Comparison of ENCODE assay signal across 1 cellular context in the genomic region with DNA sequence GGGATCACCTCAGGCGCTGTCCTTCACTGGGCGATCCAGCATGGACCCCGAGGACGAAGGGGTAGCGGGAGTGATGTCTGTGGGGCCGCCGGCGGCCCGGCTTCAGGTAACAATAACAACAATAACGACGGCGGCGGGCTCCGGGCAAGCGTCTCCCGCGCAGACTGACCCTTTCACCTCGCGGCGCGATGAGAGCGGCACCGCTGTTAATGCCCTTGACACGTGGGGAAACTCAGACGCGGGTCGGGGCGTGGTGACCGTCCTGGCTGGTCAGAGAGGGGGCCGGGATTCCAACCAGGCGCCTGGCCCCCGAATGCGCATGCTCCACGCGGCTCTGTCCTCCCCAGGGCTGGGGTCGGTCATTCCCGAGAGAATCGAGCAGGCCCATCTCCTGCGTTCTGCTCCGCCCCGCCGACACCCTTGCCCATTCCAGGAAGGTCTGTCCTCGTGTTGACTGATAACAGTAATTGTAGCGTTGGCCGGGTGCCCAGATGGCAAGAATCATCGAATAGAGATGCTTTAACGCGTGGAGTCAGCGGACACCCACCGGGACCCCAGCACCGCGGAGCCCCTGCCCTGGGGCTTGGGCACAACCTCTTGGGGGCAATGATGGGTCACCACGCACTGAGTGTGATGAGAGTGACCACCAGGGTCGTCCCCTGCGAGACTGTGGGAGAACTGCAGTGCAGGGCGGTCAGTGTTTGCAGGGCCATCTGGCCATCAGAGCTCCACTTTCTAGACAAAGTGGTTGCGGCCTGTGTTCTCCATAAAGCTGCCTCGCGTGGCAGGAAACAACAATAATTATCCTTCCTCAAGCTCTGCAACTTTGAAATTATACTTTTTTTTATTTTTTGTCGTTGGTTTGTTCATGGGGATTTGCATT.
A peak's percentile ranks its signal among the peaks of the same experiment; 100 is the strongest.
TF ChIP-seq lines count a peak whose summit lies in the region.

No MANE protein-coding gene starts in this region.

TF ChIP-seq in HEK293, 187 proteins besides CTCF, POLR2A, EP300 and RAD21 (continued from another document):
- TF ChIP-seq, protein P1, sequence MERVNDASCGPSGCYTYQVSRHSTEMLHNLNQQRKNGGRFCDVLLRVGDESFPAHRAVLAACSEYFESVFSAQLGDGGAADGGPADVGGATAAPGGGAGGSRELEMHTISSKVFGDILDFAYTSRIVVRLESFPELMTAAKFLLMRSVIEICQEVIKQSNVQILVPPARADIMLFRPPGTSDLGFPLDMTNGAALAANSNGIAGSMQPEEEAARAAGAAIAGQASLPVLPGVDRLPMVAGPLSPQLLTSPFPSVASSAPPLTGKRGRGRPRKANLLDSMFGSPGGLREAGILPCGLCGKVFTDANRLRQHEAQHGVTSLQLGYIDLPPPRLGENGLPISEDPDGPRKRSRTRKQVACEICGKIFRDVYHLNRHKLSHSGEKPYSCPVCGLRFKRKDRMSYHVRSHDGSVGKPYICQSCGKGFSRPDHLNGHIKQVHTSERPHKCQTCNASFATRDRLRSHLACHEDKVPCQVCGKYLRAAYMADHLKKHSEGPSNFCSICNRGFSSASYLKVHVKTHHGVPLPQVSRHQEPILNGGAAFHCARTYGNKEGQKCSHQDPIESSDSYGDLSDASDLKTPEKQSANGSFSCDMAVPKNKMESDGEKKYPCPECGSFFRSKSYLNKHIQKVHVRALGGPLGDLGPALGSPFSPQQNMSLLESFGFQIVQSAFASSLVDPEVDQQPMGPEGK (tag by site-specific recombination; IDR thresholded peaks at IDR 0.05) = peak; percentile 23
- no peak for TF ChIP-seq SP2 (tag by site-specific recombination; IDR thresholded peaks at IDR 0.05)
- no peak for TF ChIP-seq ZNF48 (tag by site-specific recombination; IDR thresholded peaks at IDR 0.05)
- TF ChIP-seq ZNF610 (tag by site-specific recombination; IDR thresholded peaks at IDR 0.05; ENCODE audit: borderline replicate concordance) = peak; percentile 75
- no peak for TF ChIP-seq ZNF274 (IDR thresholded peaks at IDR 0.05; ENCODE audit: low read length)
- TF ChIP-seq ZNF274 (tag by site-specific recombination; IDR thresholded peaks at IDR 0.05; ENCODE audit: borderline replicate concordance) = no peak
- TF ChIP-seq ZBTB21 (tag by site-specific recombination; IDR thresholded peaks at IDR 0.05) = peak; percentile 16; the same call in 1 of the 2 replicates
- TF ChIP-seq ZNF324 (tag by site-specific recombination; IDR thresholded peaks at IDR 0.05) = no peak; the same call in 1 of the 2 replicates
- no peak for TF ChIP-seq ZNF544 (tag by site-specific recombination; IDR thresholded peaks at IDR 0.05)
- TF ChIP-seq ZNF416 (tag by site-specific recombination; IDR thresholded peaks at IDR 0.05) = no peak
- peak; percentile 91 for TF ChIP-seq ZNF335 (tag by site-specific recombination; conservative IDR thresholded peaks at IDR 0.05)
- TF ChIP-seq ZNF548 (tag by site-specific recombination; IDR thresholded peaks at IDR 0.05) = no peak
- no peak for TF ChIP-seq ZNF133 (tag by site-specific recombination; IDR thresholded peaks at IDR 0.05)
- TF ChIP-seq ZNF521 (tag by site-specific recombination; IDR thresholded peaks at IDR 0.05) = no peak
- TF ChIP-seq ZNF311 (tag by site-specific recombination; IDR thresholded peaks at IDR 0.05; ENCODE audit: borderline replicate concordance) = 0 out of 2 replicates have a peak, but pooled peaks have one; percentile 12
- TF ChIP-seq FEZF1 (tag by site-specific recombination; IDR thresholded peaks at IDR 0.05) = no peak
- TF ChIP-seq, protein P2, sequence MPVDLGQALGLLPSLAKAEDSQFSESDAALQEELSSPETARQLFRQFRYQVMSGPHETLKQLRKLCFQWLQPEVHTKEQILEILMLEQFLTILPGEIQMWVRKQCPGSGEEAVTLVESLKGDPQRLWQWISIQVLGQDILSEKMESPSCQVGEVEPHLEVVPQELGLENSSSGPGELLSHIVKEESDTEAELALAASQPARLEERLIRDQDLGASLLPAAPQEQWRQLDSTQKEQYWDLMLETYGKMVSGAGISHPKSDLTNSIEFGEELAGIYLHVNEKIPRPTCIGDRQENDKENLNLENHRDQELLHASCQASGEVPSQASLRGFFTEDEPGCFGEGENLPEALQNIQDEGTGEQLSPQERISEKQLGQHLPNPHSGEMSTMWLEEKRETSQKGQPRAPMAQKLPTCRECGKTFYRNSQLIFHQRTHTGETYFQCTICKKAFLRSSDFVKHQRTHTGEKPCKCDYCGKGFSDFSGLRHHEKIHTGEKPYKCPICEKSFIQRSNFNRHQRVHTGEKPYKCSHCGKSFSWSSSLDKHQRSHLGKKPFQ (tag by site-specific recombination; IDR thresholded peaks at IDR 0.05) = no peak
- 0 out of 2 replicates have a peak, but pooled peaks have one; percentile 23 for TF ChIP-seq ZNF768 (tag by site-specific recombination; IDR thresholded peaks at IDR 0.05)
- 0 out of 2 replicates have a peak, but pooled peaks have one; percentile 29 for TF ChIP-seq ZEB2 (tag by site-specific recombination; IDR thresholded peaks at IDR 0.05)
- no peak for TF ChIP-seq PRDM2 (tag by site-specific recombination; IDR thresholded peaks at IDR 0.05; ENCODE audit: borderline replicate concordance)
- no peak for TF ChIP-seq GLI2 (tag by site-specific recombination; IDR thresholded peaks at IDR 0.05; ENCODE audit: borderline replicate concordance, low read depth)
- 0 out of 2 replicates have a peak, but pooled peaks have one; percentile 3 for TF ChIP-seq WT1 (tag by site-specific recombination; IDR thresholded peaks at IDR 0.05)
- no peak for TF ChIP-seq ZBTB1 (tag by site-specific recombination; IDR thresholded peaks at IDR 0.05)
- TF ChIP-seq ZBTB17 (tag by site-specific recombination; IDR thresholded peaks at IDR 0.05) = peak; percentile 89
- no peak for TF ChIP-seq ZNF600 (tag by site-specific recombination; IDR thresholded peaks at IDR 0.05)
